In genomic region chr7:152564656-152565055, GRCh38 we compare ENCODE assay signal across 29 cellular contexts.
"Had no signal": no experiment of that assay in that cellular context is flagged by ENCODE, and none has a peak within 500 bp of the region (broad histone marks: within the 10 kb centered on the region; RNA-seq: fewer than 3 reads in every experiment).

No MANE protein-coding gene starts in this region.

- DNase-seq: dermis blood vessel endothelial cell; effector memory CD8-positive, alpha-beta T cell; erythroblast; esophagus squamous epithelium; foreskin melanocyte; glutamatergic neuron; heart right ventricle; hippocampal formation; left cardiac atrium; left lung; mesenchymal stem cell; mucosa of descending colon; naive B cell; nucleus accumbens; stimulated activated CD4-positive, alpha-beta T cell treated with anti-CD3 and anti-CD28 coated beads, Interleukin-2, amount 100 ng/mL, for 24 hours; stimulated activated CD4-positive, alpha-beta T cell treated with anti-CD3 and anti-CD28 coated beads, Interleukin-4, amount 100 ng/mL, for 24 hours; stimulated activated naive CD8-positive, alpha-beta T cell treated with anti-CD3 and anti-CD28 coated beads, Interleukin-15, Interleukin-2, amounts not matched to agents 100 U/mL and 50 U/mL, for 24 hours; substantia nigra; testis; tibial artery; upper lobe of left lung had no signal

- H3K36me3 ChIP-seq: esophagus squamous epithelium, heart right ventricle, left lung, prostate gland, right atrium auricular region, tibial artery, upper lobe of left lung had no signal

- H3K9me3 Mint-ChIP-seq: effector memory CD8-positive, alpha-beta T cell; mesothelial cell of epicardium; nephron; stimulated activated memory B cell treated with anti-CD40 and anti-IgM and Interleukin-4, amounts not matched to agents 10 μg/mL and 1 μg/mL and 100 μg/mL, for 72 hours had no signal

- H3K27me3 ChIP-seq: esophagus squamous epithelium, left lung, right atrium auricular region, testis, upper lobe of left lung had no signal

- H3K4me1 Mint-ChIP-seq: mesothelial cell of epicardium, nephron had no signal

- H3K4me3 Mint-ChIP-seq: effector memory CD8-positive, alpha-beta T cell; mesothelial cell of epicardium; naive B cell; nephron; stimulated activated memory B cell treated with anti-CD40 and anti-IgM and Interleukin-4, amounts not matched to agents 10 μg/mL and 1 μg/mL and 100 μg/mL, for 72 hours had no signal

- H3K4me1 ChIP-seq: esophagus squamous epithelium, heart right ventricle, left lung, prostate gland, right atrium auricular region, testis, tibial artery, upper lobe of left lung had no signal

- H3K4me3 ChIP-seq: coronary artery, esophagus squamous epithelium, heart right ventricle, left lung, mucosa of descending colon, prostate gland, right atrium auricular region, smooth muscle cell, testis, tibial artery, upper lobe of left lung had no signal

- ATAC-seq: effector memory CD8-positive, alpha-beta T cell; heart right ventricle; left cardiac atrium; left lung; mucosa of descending colon; sciatic nerve; stimulated activated memory B cell treated with anti-CD40 and anti-IgM and Interleukin-4, amounts not matched to agents 10 μg/mL and 1 μg/mL and 100 μg/mL, for 72 hours; stimulated activated naive CD8-positive, alpha-beta T cell treated with anti-CD3 and anti-CD28 coated beads, Interleukin-15, Interleukin-2, amounts not matched to agents 100 U/mL and 50 U/mL, for 24 hours had no signal

- H3K36me3 Mint-ChIP-seq: mesothelial cell of epicardium; naive B cell; stimulated activated memory B cell treated with anti-CD40 and anti-IgM and Interleukin-4, amounts not matched to agents 10 μg/mL and 1 μg/mL and 100 μg/mL, for 72 hours had no signal

- H3K27ac ChIP-seq: coronary artery, esophagus squamous epithelium, heart right ventricle, left lung, prostate gland, right atrium auricular region, testis, tibial artery, upper lobe of left lung had no signal

- H3K9me3 ChIP-seq: esophagus squamous epithelium, heart right ventricle, left lung, mucosa of descending colon, prostate gland, right atrium auricular region, testis, tibial artery, upper lobe of left lung had no signal

- H3K27ac Mint-ChIP-seq: effector memory CD8-positive, alpha-beta T cell; mesothelial cell of epicardium; nephron; stimulated activated memory B cell treated with anti-CD40 and anti-IgM and Interleukin-4, amounts not matched to agents 10 μg/mL and 1 μg/mL and 100 μg/mL, for 72 hours had no signal
